In the genomic region with DNA sequence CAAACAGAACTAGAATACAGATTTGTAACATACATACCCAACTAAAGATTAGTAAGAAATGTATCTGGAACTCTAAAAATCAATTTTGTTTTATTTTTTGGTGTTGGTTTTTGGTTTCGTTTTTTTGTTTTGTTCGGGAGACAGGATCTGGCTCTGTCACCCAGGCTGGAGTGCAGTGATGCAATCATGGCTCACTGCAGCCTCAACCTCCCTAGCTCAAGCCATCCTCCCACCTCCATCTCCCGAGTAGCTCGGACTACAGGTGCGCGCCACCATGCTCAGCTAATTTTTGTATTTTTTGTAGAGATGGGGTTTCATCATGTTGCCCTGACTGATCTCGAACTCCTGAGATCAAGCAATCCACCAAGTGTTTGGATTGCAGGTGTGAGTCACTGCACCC, we compare ENCODE assay signal across 7 cellular contexts. TPM values are rescaled to one million over a fixed set of nuclear protein-coding genes. Genes with fewer than 3 reads are reported as not detected.
DNase-seq lines count a peak whose midpoint lies in the region; ATAC-seq, FAIRE-seq and TF ChIP-seq lines count a peak whose summit lies in the region.
"Not testable (repeated sequence)": the region's sequence is repeated elsewhere in the genome, so short reads cannot be mapped to it uniquely, and the experiment has no call there.

No MANE protein-coding gene starts in this region.

- H3K4me1 ChIP-seq in Panc1 (ENCODE audit: control insufficient read depth, insufficient read depth, low read length) (peaks cover 25% of the 10 kb centered on the region), adipocyte (ENCODE audit: control insufficient read depth, insufficient read depth, low read length) (peaks cover 46% of the 10 kb centered on the region), keratinocyte (ENCODE audit: control insufficient read depth, extremely low read depth, insufficient read depth, low read length) (peaks cover 14% of the 10 kb centered on the region), lower lobe of right lung (peaks cover 80% of the 10 kb centered on the region), skeletal muscle satellite cell (ENCODE audit: control insufficient read depth, insufficient read depth, low read length) (peaks cover 39% of the 10 kb centered on the region)

- H3K36me3 Mint-ChIP-seq in HFFc6 (ENCODE audit: low read depth): not testable (repeated sequence)

- H3K4me2 ChIP-seq in keratinocyte (ENCODE audit: control insufficient read depth, extremely low read depth, insufficient read depth, low read depth, low read length): peak overlapping the region; percentile 55
- H3K4me2 ChIP-seq in skeletal muscle satellite cell (ENCODE audit: low read length): peak overlapping the region; percentile 50

- not testable (repeated sequence) for H2AFZ ChIP-seq in keratinocyte (ENCODE audit: control insufficient read depth, low read length)

- not testable (repeated sequence) for H3K9me1 ChIP-seq in keratinocyte (ENCODE audit: control insufficient read depth, extremely low read depth, insufficient read depth, low read length)

- H3K9me3 Mint-ChIP-seq in HFFc6: not testable (repeated sequence)

- H3K9me3 ChIP-seq in Panc1 (ENCODE audit: control insufficient read depth, insufficient read depth, low read depth, low read length); adipocyte (ENCODE audit: control insufficient read depth, low read length); keratinocyte (ENCODE audit: control insufficient read depth, low read depth, low read length); lower lobe of right lung; skeletal muscle satellite cell (replicated peaks; ENCODE audit: low read length): not testable (repeated sequence)

- CTCF ChIA-PET in Panc1 (lab: Charles Lee): not testable (repeated sequence)

- peaks cover 58% of the 10 kb centered on the region for H3K4me1 Mint-ChIP-seq in HFFc6 (ENCODE audit: low read depth)

- not testable (repeated sequence) for BruUV-seq in Panc1 (replicated peaks; lab: Mats Ljungman, UMichigan)

- H3K9ac ChIP-seq in adipocyte (ENCODE audit: low read length): peak overlapping the region; percentile 81
- not testable (repeated sequence) for H3K9ac ChIP-seq in keratinocyte (ENCODE audit: control insufficient read depth, extremely low read depth, insufficient read depth, low read length); skeletal muscle satellite cell (ENCODE audit: low read depth, low read length)

- H3K4me3 ChIP-seq in GM08714 (ENCODE audit: low read length) (peak overlapping the region; percentile 59; the same call in 1 of the 2 replicates), Panc1 (ENCODE audit: low read depth in 2 of 2, low read length in 2 of 2) (0 out of 4 replicates have a peak overlapping the region, but pooled peaks of 1 of the 2 experiments have one; percentile 8), adipocyte (ENCODE audit: low read length) (peak overlapping the region; percentile 69)
- H3K4me3 ChIP-seq in keratinocyte (ENCODE audit: control insufficient read depth in 2 of 3, extremely low read depth in 1 of 3, insufficient read depth in 2 of 3, low read depth in 1 of 3, low read length in 3 of 3); lower lobe of right lung; skeletal muscle satellite cell (ENCODE audit: low read length): not testable (repeated sequence)

- not testable (repeated sequence) for TF ChIP-seq CTCF in HFFc6 (IDR thresholded peaks at IDR 0.05); Panc1 (IDR thresholded peaks at IDR 0.05); keratinocyte (optimal IDR thresholded peaks at IDR 0.05 in 1 of 3, IDR thresholded peaks at IDR 0.05 in 1 of 3, conservative IDR thresholded peaks at IDR 0.05 in 1 of 3; ENCODE audit: extremely low read depth in 1 of 3, insufficient read depth in 2 of 3, low read length in 3 of 3); lower lobe of right lung (IDR thresholded peaks at IDR 0.05)

- peak overlapping the region; percentile 52; the same call in 1 of the 2 replicates for H3K4me3 Mint-ChIP-seq in HFFc6

- ATAC-seq in Panc1, lower lobe of right lung: not testable (repeated sequence)

- dilution Hi-C loops in keratinocyte (cut with MboI; ENCODE audit: extremely low pct_ligation_motif_present, low sequenced_read_pairs): not testable (repeated sequence)

- H3K27me3 ChIP-seq in Panc1 (ENCODE audit: control insufficient read depth, insufficient read depth, low read length); adipocyte (replicated peaks; ENCODE audit: control insufficient read depth, insufficient read depth, low read length); keratinocyte (ENCODE audit: control insufficient read depth, extremely low read depth, insufficient read depth, low read length); lower lobe of right lung (ENCODE audit: low read depth); skeletal muscle satellite cell (ENCODE audit: control insufficient read depth, insufficient read depth, low read length): not testable (repeated sequence)

- intact Hi-C loops in Panc1 (cut with micrococcal nuclease; ENCODE audit: unreplicated experiment); lower lobe of right lung (cut with DNase I): not testable (repeated sequence)

- peak overlapping the region; percentile 63; the same call in 1 of the 2 replicates for H3K27ac Mint-ChIP-seq in HFFc6

- POLR2A ChIA-PET in Panc1 (lab: Charles Lee): not testable (repeated sequence)

- in situ Hi-C loops in Panc1 (cut with HindIII; ENCODE audit: low pct_unique_long_range_greater_than_20kb, low sequenced_read_pairs): not testable (repeated sequence)

- H3K27me3 Mint-ChIP-seq in HFFc6 (ENCODE audit: insufficient read depth): not testable (repeated sequence)

- not testable (repeated sequence) for H3K36me3 ChIP-seq in Panc1 (ENCODE audit: control insufficient read depth, insufficient read depth, low read length); adipocyte (ENCODE audit: control insufficient read depth, insufficient read depth, low read length, severe bottlenecking); keratinocyte (ENCODE audit: control insufficient read depth in 2 of 2, extremely low read depth in 1 of 2, insufficient read depth in 2 of 2, low read length in 2 of 2); lower lobe of right lung; skeletal muscle satellite cell (ENCODE audit: insufficient read depth, low read length)

- not testable (repeated sequence) for H4K20me1 ChIP-seq in keratinocyte (ENCODE audit: control insufficient read depth, extremely low read depth, insufficient read depth, low read length)

- H3K27ac ChIP-seq in Panc1 (ENCODE audit: low read length): peak overlapping the region; percentile 29; the same call in 1 of the 2 replicates
- H3K27ac ChIP-seq in keratinocyte (ENCODE audit: control insufficient read depth, insufficient read depth, low read length): not testable (repeated sequence)
- H3K27ac ChIP-seq in lower lobe of right lung: peak overlapping the region; percentile 19

- FAIRE-seq in keratinocyte (lab: Jason Lieb, UNC): not testable (repeated sequence)

- H3K79me2 ChIP-seq in keratinocyte (ENCODE audit: control insufficient read depth, insufficient read depth, low read length): peaks cover 74% of the 10 kb centered on the region

- DNase-seq in HFFc6; Panc1 (ENCODE audit: low read depth, low spot score); adipocyte (ENCODE audit: low read depth); keratinocyte (ENCODE audit: low read depth, low spot score); lower lobe of right lung: not testable (repeated sequence)

RNA-seq across cellular contexts. Expression of gene STAM2, which starts 6.4 kb away (rescaled TPM):
- 10 to 100 TPM; 33.4 to 40.3 (median 38.5) TPM for total RNA-seq in HFFc6 (2021; fragmentation: NEBNext Ultra II Directional; extraction: Animal tissue kit (Norgen Biotek cat#: 25700))
- total RNA-seq in Panc1 (2021; ENCODE audit: unreplicated experiment) (29.1 TPM), lower lobe of right lung (39.8 TPM)
- polyA plus RNA-seq in Panc1 (2012; ENCODE audit: insufficient read length): 9.8 TPM
- 11.7 to 20.7 TPM (median 17.1 TPM) in 3 replicates for polyA plus RNA-seq in keratinocyte
- 16.0 TPM for polyA plus RNA-seq in keratinocyte (2011; ENCODE audit: low read depth)
- 6.6 and 11.3 TPM in 2 replicates for polyA plus RNA-seq in keratinocyte (2011; cell fraction: cytosol; rRNA removed)
- 17.0 and 20.2 TPM in 2 replicates for polyA plus RNA-seq in keratinocyte (2011; cell fraction: nucleus; rRNA removed)
- 9.8 and 12.2 TPM in 2 replicates for polyA plus RNA-seq in keratinocyte (2012; ENCODE audit: low replicate concordance)
- 11.0 to 22.6 TPM (median 22.2 TPM) in 3 replicates for polyA minus RNA-seq in keratinocyte
- polyA minus RNA-seq in keratinocyte (2011; cell fraction: cytosol; rRNA and poly(A)+ RNA removed): 21.9 TPM
- 12.8 and 27.2 TPM in 2 replicates for polyA minus RNA-seq in keratinocyte (2011; cell fraction: nucleus; rRNA and poly(A)+ RNA removed)
- total RNA-seq in skeletal muscle satellite cell (2012; rRNA removed): 24.6 and 26.9 TPM in 2 replicates
